10 cellular contexts compared by ENCODE assay signal in genomic region chr11:77081976-77082836, GRCh38. TPM values are rescaled to one million over a fixed set of nuclear protein-coding genes. Genes with fewer than 3 reads are reported as not detected.
DNase-seq lines count a peak whose midpoint lies in the region; ATAC-seq and TF ChIP-seq lines count a peak whose summit lies in the region.
"Had no signal": no experiment of that assay in that cellular context is flagged by ENCODE, and none has a peak within 500 bp of the region (broad histone marks: within the 10 kb centered on the region; RNA-seq: fewer than 3 reads in every experiment).

No MANE protein-coding gene starts in this region.

- no peaks in the 10 kb centered on the region for H3K27me3 ChIP-seq in CD8-positive, alpha-beta T cell (ENCODE audit: insufficient read depth, low read length)
- H3K27me3 ChIP-seq in rectal smooth muscle tissue (ENCODE audit: control insufficient read depth, insufficient read depth, low read length) = no peaks in the 10 kb centered on the region
- H3K27me3 ChIP-seq: neural progenitor cell had no signal

- DNase-seq in CD8-positive, alpha-beta T cell = no peak
- DNase-seq in activated CD8-positive, alpha-beta T cell treated with anti-CD3 and anti-CD28 coated beads, Interleukin-2, amount 10 ng/mL, durations not matched to agents 7 days and 5 days = no peak
- DNase-seq in cardiac septum (ENCODE audit: low spot score) (peak; percentile 63), caudate nucleus (lab: John Stamatoyannopoulos, UW) (no peak), NCI-H1092 (lab: John Stamatoyannopoulos, UW) (no peak), NCI-H446 (lab: John Stamatoyannopoulos, UW) (no peak)

- peak overlapping the region; percentile 97 for H3K27ac Mint-ChIP-seq in CD8-positive, alpha-beta T cell
- peak overlapping the region; percentile 95 for H3K27ac Mint-ChIP-seq in activated CD8-positive, alpha-beta T cell treated with anti-CD3 and anti-CD28 coated beads, Interleukin-2, amount 10 ng/mL, durations not matched to agents 7 days and 5 days
- H3K27ac Mint-ChIP-seq: neural progenitor cell had no signal

- peak overlapping the region; percentile 73 for H3K27ac ChIP-seq in CD8-positive, alpha-beta T cell (ENCODE audit: low read depth, low read length)
- H3K27ac ChIP-seq in rectal smooth muscle tissue (ENCODE audit: low read depth, low read length) (peak overlapping the region; percentile 30), caudate nucleus (ENCODE audit: low read depth, low read length) (no peak overlapping the region)
- H3K27ac ChIP-seq: neural progenitor cell had no signal

- POLR2A ChIA-PET in CD8-positive, alpha-beta T cell (lab: Charles Lee) = interaction anchor here (0.7 to 2.1 kb wide), 5 partner anchors 9 to 35 kb away, joined by 3 to 5 read pairs (median 4); partner anchors contain the start of gene CAPN5
- POLR2A ChIA-PET in activated CD8-positive, alpha-beta T cell treated with anti-CD3 and anti-CD28 coated beads, Interleukin-2, amount 10 ng/mL, durations not matched to agents 7 days and 5 days (lab: Charles Lee) = interaction anchor here (1.0 to 2.3 kb wide), 7 partner anchors 9 to 162 kb away, joined by 3 to 16 read pairs (median 4); no protein-coding TSS in a partner anchor

- peaks cover 27% of the 10 kb centered on the region for H3K4me1 Mint-ChIP-seq in CD8-positive, alpha-beta T cell (ENCODE audit: low read depth)
- H3K4me1 Mint-ChIP-seq in activated CD8-positive, alpha-beta T cell treated with anti-CD3 and anti-CD28 coated beads, Interleukin-2, amount 10 ng/mL, durations not matched to agents 7 days and 5 days (ENCODE audit: low read depth) = peaks cover 32% of the 10 kb centered on the region

- H3K9me3 ChIP-seq in CD8-positive, alpha-beta T cell (ENCODE audit: low read length) = no peaks in the 10 kb centered on the region

- peak; percentile 13 for ATAC-seq in CD8-positive, alpha-beta T cell
- peak; percentile 41 for ATAC-seq in activated CD8-positive, alpha-beta T cell treated with anti-CD3 and anti-CD28 coated beads, Interleukin-2, amount 10 ng/mL, durations not matched to agents 7 days and 5 days
- no peak for ATAC-seq in GM18909 (IDR thresholded peaks at IDR 0.05; ENCODE audit: poor library complexity, unreplicated experiment)

- H3K27me3 Mint-ChIP-seq in CD8-positive, alpha-beta T cell (ENCODE audit: low read depth) = no peaks in the 10 kb centered on the region
- H3K27me3 Mint-ChIP-seq in activated CD8-positive, alpha-beta T cell treated with anti-CD3 and anti-CD28 coated beads, Interleukin-2, amount 10 ng/mL, durations not matched to agents 7 days and 5 days (ENCODE audit: low read depth) = peaks cover 10% of the 10 kb centered on the region

- intact Hi-C loops in CD8-positive, alpha-beta T cell (cut with DNase I, micrococcal nuclease) = loop anchor here in 1 of 2 experiments (1.0 to 2.0 kb wide), 2 partner anchors 16 to 35 kb away; partner anchors contain the start of gene CAPN5
- intact Hi-C loops in cardiac septum (cut with DNase I) = no loop called here

- H3K9me3 Mint-ChIP-seq in CD8-positive, alpha-beta T cell = no peaks in the 10 kb centered on the region
- no peaks in the 10 kb centered on the region for H3K9me3 Mint-ChIP-seq in activated CD8-positive, alpha-beta T cell treated with anti-CD3 and anti-CD28 coated beads, Interleukin-2, amount 10 ng/mL, durations not matched to agents 7 days and 5 days (ENCODE audit: insufficient read depth)

- H3K4me3 ChIP-seq in CD8-positive, alpha-beta T cell (ENCODE audit: low read depth, low read length) = peak overlapping the region; percentile 48
- H3K4me3 ChIP-seq in rectal smooth muscle tissue (ENCODE audit: low read length) = no peak overlapping the region
- H3K4me3 ChIP-seq: neural progenitor cell had no signal

- H3K36me3 Mint-ChIP-seq in CD8-positive, alpha-beta T cell = peaks cover 3% of the 10 kb centered on the region
- H3K36me3 Mint-ChIP-seq in activated CD8-positive, alpha-beta T cell treated with anti-CD3 and anti-CD28 coated beads, Interleukin-2, amount 10 ng/mL, durations not matched to agents 7 days and 5 days (ENCODE audit: low read depth) = no peaks in the 10 kb centered on the region
- H3K36me3 Mint-ChIP-seq: neural progenitor cell had no signal

- peak overlapping the region; percentile 75 for H3K4me3 Mint-ChIP-seq in CD8-positive, alpha-beta T cell
- H3K4me3 Mint-ChIP-seq in activated CD8-positive, alpha-beta T cell treated with anti-CD3 and anti-CD28 coated beads, Interleukin-2, amount 10 ng/mL, durations not matched to agents 7 days and 5 days = peak overlapping the region; percentile 71
- H3K4me3 Mint-ChIP-seq: neural progenitor cell had no signal

- no peaks in the 10 kb centered on the region for H3K36me3 ChIP-seq in CD8-positive, alpha-beta T cell (ENCODE audit: insufficient read depth, low read length)
- no peaks in the 10 kb centered on the region for H3K36me3 ChIP-seq in rectal smooth muscle tissue (ENCODE audit: control insufficient read depth, insufficient read depth, low read length)
- H3K36me3 ChIP-seq: neural progenitor cell had no signal

- no peak for TF ChIP-seq CTCF in CD8-positive, alpha-beta T cell (IDR thresholded peaks at IDR 0.05)

- no peak overlapping the region for H3K9ac ChIP-seq in rectal smooth muscle tissue (ENCODE audit: low read length)
- H3K9ac ChIP-seq: neural progenitor cell had no signal

- peaks cover 25% of the 10 kb centered on the region for H3K4me1 ChIP-seq in CD8-positive, alpha-beta T cell (ENCODE audit: insufficient read depth, low read length)
- H3K4me1 ChIP-seq in rectal smooth muscle tissue (ENCODE audit: control insufficient read depth, insufficient read depth, low read length) = peaks cover 3% of the 10 kb centered on the region
- H3K4me1 ChIP-seq: neural progenitor cell had no signal

- CTCF ChIA-PET in CD8-positive, alpha-beta T cell (lab: Charles Lee) = interaction anchor here (0.6 to 3.5 kb wide), 8 partner anchors 9 to 165 kb away, joined by 3 to 34 read pairs (median 4); no protein-coding TSS in a partner anchor
- CTCF ChIA-PET in activated CD8-positive, alpha-beta T cell treated with anti-CD3 and anti-CD28 coated beads, Interleukin-2, amount 10 ng/mL, durations not matched to agents 7 days and 5 days (lab: Charles Lee) = interaction anchor here (0.7 to 2.5 kb wide), 13 partner anchors 9 to 283 kb away, joined by 3 to 32 read pairs (median 3); partner anchors contain the start of genes CAPN5 and MYO7A

RNA-seq across cellular contexts. Expression of gene CAPN5, which starts 15.4 kb away (rescaled TPM):
- 1 to 10 TPM; 6.5 to 7.4 TPM for total RNA-seq in CD8-positive, alpha-beta T cell
- 1 to 10 TPM; 1.0 to 1.4 TPM for total RNA-seq in activated CD8-positive, alpha-beta T cell treated with anti-CD3 and anti-CD28 coated beads, Interleukin-2, amount 10 ng/mL, durations not matched to agents 7 days and 5 days
- total RNA-seq in cardiac septum = 4.0 TPM

RNA-seq across cellular contexts. Expression of gene OMP, which starts 20.4 kb away (rescaled TPM):
- 1 to 10 TPM in 1 of 2 experiments, not detected in 1; 1.1 TPM for total RNA-seq in CD8-positive, alpha-beta T cell
- not detected for total RNA-seq in activated CD8-positive, alpha-beta T cell treated with anti-CD3 and anti-CD28 coated beads, Interleukin-2, amount 10 ng/mL, durations not matched to agents 7 days and 5 days
- total RNA-seq in cardiac septum = not detected
- total RNA-seq: fibroblast of villous mesenchyme had no signal

RNA-seq across cellular contexts. Expression of gene MYO7A, which starts 45.8 kb away (rescaled TPM):
- under 1 TPM; 0.28 to 0.30 TPM for total RNA-seq in CD8-positive, alpha-beta T cell
- not detected for total RNA-seq in activated CD8-positive, alpha-beta T cell treated with anti-CD3 and anti-CD28 coated beads, Interleukin-2, amount 10 ng/mL, durations not matched to agents 7 days and 5 days
- 3.0 TPM for total RNA-seq in cardiac septum

RNA-seq across cellular contexts. Expression of gene B3GNT6, which starts 48.0 kb away (rescaled TPM):
- not detected for total RNA-seq in CD8-positive, alpha-beta T cell
- total RNA-seq in activated CD8-positive, alpha-beta T cell treated with anti-CD3 and anti-CD28 coated beads, Interleukin-2, amount 10 ng/mL, durations not matched to agents 7 days and 5 days = not detected
- not detected for total RNA-seq in cardiac septum
- total RNA-seq: fibroblast of villous mesenchyme had no signal
